ENCODE assay signal across 8 cellular contexts in the genomic region with DNA sequence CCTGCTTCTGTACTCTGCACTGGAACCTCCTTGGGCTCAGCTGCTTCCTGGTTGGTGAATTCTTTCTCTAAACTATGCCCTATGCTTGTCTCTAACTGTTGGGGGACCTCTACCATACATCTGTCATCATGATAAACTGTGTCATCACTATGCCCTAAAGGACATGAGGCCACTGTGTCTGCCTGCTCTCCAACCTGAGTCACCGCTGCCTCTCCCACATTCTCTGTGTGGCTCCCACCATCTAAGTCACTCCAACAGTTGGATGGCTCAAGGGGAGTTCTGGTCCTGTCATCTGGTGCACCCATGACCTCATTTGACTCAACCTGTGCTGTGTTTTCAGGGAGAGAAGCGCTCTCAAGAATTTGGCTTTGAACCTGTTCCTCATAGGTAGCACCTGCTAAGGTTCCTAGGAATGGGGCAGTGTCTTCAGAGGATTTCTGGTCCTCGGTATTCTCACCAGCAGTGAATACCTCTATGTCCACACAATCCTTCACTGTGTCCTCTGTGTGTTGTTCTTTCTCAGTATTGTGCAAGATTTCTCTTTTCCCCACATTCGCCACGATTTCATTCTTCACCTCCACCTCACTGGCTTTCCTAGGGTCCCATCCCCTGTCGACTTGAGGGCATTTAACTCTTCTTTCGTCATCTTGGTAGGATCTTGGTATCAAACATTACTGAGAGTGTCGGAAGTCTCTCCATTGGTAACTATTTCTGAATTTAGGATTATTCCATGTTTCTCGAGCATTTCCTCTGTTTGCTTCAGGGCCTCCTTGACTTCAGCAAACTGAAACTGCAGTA. TPM values are rescaled to one million over a fixed set of nuclear protein-coding genes. Genes with fewer than 3 reads are reported as not detected.
DNase-seq lines count a peak whose midpoint lies in the region; ATAC-seq and TF ChIP-seq lines count a peak whose summit lies in the region.
"Not testable (repeated sequence)": the region's sequence is repeated elsewhere in the genome, so short reads cannot be mapped to it uniquely, and the experiment has no call there.

No MANE protein-coding gene starts in this region.

- not testable (repeated sequence) for H3K4me1 Mint-ChIP-seq in activated CD4-positive, alpha-beta memory T cell treated with anti-CD3 and anti-CD28 coated beads for 36 hours (ENCODE audit: low read depth); endodermal cell; type B pancreatic cell (ENCODE audit: unreplicated experiment)
- H3K4me1 Mint-ChIP-seq in activated naive CD8-positive, alpha-beta T cell treated with anti-CD3 and anti-CD28 coated beads, Interleukin-2, amount 10 ng/mL, durations not matched to agents 7 days and 5 days = peaks cover 16% of the 10 kb centered on the region

- intact Hi-C loops in activated CD4-positive, alpha-beta memory T cell treated with anti-CD3 and anti-CD28 coated beads for 36 hours (cut with micrococcal nuclease) = loop anchor here (5.0 kb wide), 1 partner anchor 62 kb away; the partner anchor contains the start of gene ZNF639

- H3K79me2 ChIP-seq in OCI-LY1 (ENCODE audit: insufficient read depth, low read length) = 0 out of 2 replicates have a peak, but pooled peaks cover 14% of the 10 kb centered on the region
- not testable (repeated sequence) for H3K79me2 ChIP-seq in parathyroid adenoma

- DNase-seq in GM12864 (ENCODE audit: low read depth); activated naive CD8-positive, alpha-beta T cell treated with anti-CD3 and anti-CD28 coated beads, Interleukin-2, amount 10 ng/mL, durations not matched to agents 7 days and 5 days; endodermal cell; mesenchymal stem cell; type B pancreatic cell (ENCODE audit: extremely low spot score, unreplicated experiment): not testable (repeated sequence)
- peak; percentile 29 for DNase-seq in activated CD4-positive, alpha-beta memory T cell treated with anti-CD3 and anti-CD28 coated beads for 36 hours

- H3K36me3 Mint-ChIP-seq in activated CD4-positive, alpha-beta memory T cell treated with anti-CD3 and anti-CD28 coated beads for 36 hours; endodermal cell (ENCODE audit: low read depth): not testable (repeated sequence)
- H3K36me3 Mint-ChIP-seq in activated naive CD8-positive, alpha-beta T cell treated with anti-CD3 and anti-CD28 coated beads, Interleukin-2, amount 10 ng/mL, durations not matched to agents 7 days and 5 days = peaks cover 13% of the 10 kb centered on the region
- peaks cover 11% of the 10 kb centered on the region for H3K36me3 Mint-ChIP-seq in type B pancreatic cell

- CTCF ChIA-PET in activated CD4-positive, alpha-beta memory T cell treated with anti-CD3 and anti-CD28 coated beads for 36 hours (lab: Charles Lee) = not testable (repeated sequence)

- peak overlapping the region; percentile 27 for H3K4me3 Mint-ChIP-seq in activated CD4-positive, alpha-beta memory T cell treated with anti-CD3 and anti-CD28 coated beads for 36 hours
- peak overlapping the region; percentile 62 for H3K4me3 Mint-ChIP-seq in activated naive CD8-positive, alpha-beta T cell treated with anti-CD3 and anti-CD28 coated beads, Interleukin-2, amount 10 ng/mL, durations not matched to agents 7 days and 5 days
- peak overlapping the region; percentile 58 for H3K4me3 Mint-ChIP-seq in endodermal cell
- H3K4me3 Mint-ChIP-seq in type B pancreatic cell = peak overlapping the region; percentile 79

- H2AK5ac ChIP-seq in mesenchymal stem cell (ENCODE audit: low read length, severe bottlenecking) = not testable (repeated sequence)

- H3K36me3 ChIP-seq in OCI-LY1 (ENCODE audit: insufficient read depth, low read length); endodermal cell (ENCODE audit: control insufficient read depth, insufficient read depth, low read length); mesenchymal stem cell (ENCODE audit: control insufficient read depth in 1 of 2, insufficient read depth in 2 of 2, low read depth in 1 of 2, low read length in 2 of 2); parathyroid adenoma (ENCODE audit: control insufficient read depth, insufficient read depth, low read length): not testable (repeated sequence)

- peak overlapping the region; percentile 83; the same call in 1 of the 2 replicates for H3K9ac ChIP-seq in OCI-LY1 (ENCODE audit: low read length)
- H3K9ac ChIP-seq in endodermal cell (ENCODE audit: extremely low read depth, low read length, poor library complexity, severe bottlenecking); parathyroid adenoma: not testable (repeated sequence)
- H3K9ac ChIP-seq in mesenchymal stem cell (ENCODE audit: low read length) = peak overlapping the region; percentile 86

- H3K9me3 Mint-ChIP-seq in activated CD4-positive, alpha-beta memory T cell treated with anti-CD3 and anti-CD28 coated beads for 36 hours = peaks cover 12% of the 10 kb centered on the region
- H3K9me3 Mint-ChIP-seq in activated naive CD8-positive, alpha-beta T cell treated with anti-CD3 and anti-CD28 coated beads, Interleukin-2, amount 10 ng/mL, durations not matched to agents 7 days and 5 days = not testable (repeated sequence)
- H3K9me3 Mint-ChIP-seq in endodermal cell (peaks cover 26% of the 10 kb centered on the region), type B pancreatic cell (peaks cover 20% of the 10 kb centered on the region)

- not testable (repeated sequence) for H2BK120ac ChIP-seq in mesenchymal stem cell (ENCODE audit: low read depth, low read length)

- not testable (repeated sequence) for H3K18ac ChIP-seq in mesenchymal stem cell (ENCODE audit: low read depth in 1 of 2, low read length in 2 of 2)

- H3K27me3 ChIP-seq in OCI-LY1 (ENCODE audit: insufficient read depth, low read length); endodermal cell (ENCODE audit: control insufficient read depth, insufficient read depth, low read length, poor library complexity, severe bottlenecking); mesenchymal stem cell (ENCODE audit: control insufficient read depth in 1 of 2, insufficient read depth in 1 of 2, low read length in 2 of 2); parathyroid adenoma (ENCODE audit: control insufficient read depth, insufficient read depth, low read length): not testable (repeated sequence)

- H2AFZ ChIP-seq in OCI-LY1 (ENCODE audit: low read length); mesenchymal stem cell (ENCODE audit: low read depth, low read length): not testable (repeated sequence)
- peak overlapping the region; percentile 98 for H2AFZ ChIP-seq in parathyroid adenoma

- ATAC-seq in activated naive CD8-positive, alpha-beta T cell treated with anti-CD3 and anti-CD28 coated beads, Interleukin-2, amount 10 ng/mL, durations not matched to agents 7 days and 5 days (ENCODE audit: low read depth) = not testable (repeated sequence)

- H3K4me2 ChIP-seq in OCI-LY1 (ENCODE audit: low read length) = peak overlapping the region; percentile 81
- not testable (repeated sequence) for H3K4me2 ChIP-seq in mesenchymal stem cell (ENCODE audit: low read length, poor library complexity, severe bottlenecking); parathyroid adenoma (ENCODE audit: low read length)

- H3K4me1 ChIP-seq in OCI-LY1 (ENCODE audit: insufficient read depth, low read length, severe bottlenecking) = peaks cover 61% of the 10 kb centered on the region
- H3K4me1 ChIP-seq in endodermal cell (ENCODE audit: control insufficient read depth, insufficient read depth, low read length); mesenchymal stem cell (ENCODE audit: control insufficient read depth, insufficient read depth, low read depth, low read length); parathyroid adenoma: not testable (repeated sequence)

- POLR2A ChIA-PET in activated CD4-positive, alpha-beta memory T cell treated with anti-CD3 and anti-CD28 coated beads for 36 hours (lab: Charles Lee) = not testable (repeated sequence)
- POLR2A ChIA-PET in activated naive CD8-positive, alpha-beta T cell treated with anti-CD3 and anti-CD28 coated beads, Interleukin-2, amount 10 ng/mL, durations not matched to agents 7 days and 5 days (lab: Charles Lee) = interaction anchor here (0.6 to 3.4 kb wide), 3 partner anchors 11 to 112 kb away, joined by 3 to 8 read pairs (median 6); partner anchors contain the start of gene PIK3CA

- H4K8ac ChIP-seq in mesenchymal stem cell (ENCODE audit: low read length) = not testable (repeated sequence)

- peak overlapping the region; percentile 75; the same call in 1 of the 2 replicates for H3K4me3 ChIP-seq in GM12864 (ENCODE audit: low read depth, low read length)
- peak overlapping the region; percentile 72 for H3K4me3 ChIP-seq in OCI-LY1 (ENCODE audit: low read depth, low read length, poor library complexity, severe bottlenecking)
- peak overlapping the region; percentile 78 for H3K4me3 ChIP-seq in endodermal cell (ENCODE audit: low read length)
- peak overlapping the region in 1 of 2 experiments; percentile 80 for H3K4me3 ChIP-seq in mesenchymal stem cell (ENCODE audit: insufficient read depth in 1 of 2, low read depth in 1 of 2, low read length in 2 of 2)
- H3K4me3 ChIP-seq in parathyroid adenoma (ENCODE audit: low read depth, low read length) = not testable (repeated sequence)

- not testable (repeated sequence) for H3K27ac Mint-ChIP-seq in activated CD4-positive, alpha-beta memory T cell treated with anti-CD3 and anti-CD28 coated beads for 36 hours; endodermal cell; type B pancreatic cell
- H3K27ac Mint-ChIP-seq in activated naive CD8-positive, alpha-beta T cell treated with anti-CD3 and anti-CD28 coated beads, Interleukin-2, amount 10 ng/mL, durations not matched to agents 7 days and 5 days = peak overlapping the region; percentile 51

- H3K4ac ChIP-seq in mesenchymal stem cell (ENCODE audit: low read depth in 1 of 2, low read length in 2 of 2) = not testable (repeated sequence)

- not testable (repeated sequence) for H3K9me2 ChIP-seq in OCI-LY1 (ENCODE audit: low read depth, low read length)

- not testable (repeated sequence) for H2BK15ac ChIP-seq in mesenchymal stem cell (ENCODE audit: low read depth, poor library complexity, severe bottlenecking)

- not testable (repeated sequence) for H3F3A ChIP-seq in OCI-LY1 (ENCODE audit: insufficient read depth, low read length)

- TF ChIP-seq CTCF in GM12864 (IDR thresholded peaks at IDR 0.05; ENCODE audit: low read depth, low read length, missing control alignments); OCI-LY1 (IDR thresholded peaks at IDR 0.05; ENCODE audit: low read length); endodermal cell (conservative IDR thresholded peaks at IDR 0.05); parathyroid adenoma (IDR thresholded peaks at IDR 0.05); type B pancreatic cell (conservative IDR thresholded peaks at IDR 0.05): not testable (repeated sequence)

- H3K79me1 ChIP-seq in mesenchymal stem cell (replicated peaks; ENCODE audit: low read length, poor library complexity, severe bottlenecking) = not testable (repeated sequence)

- H3K27ac ChIP-seq in OCI-LY1 (ENCODE audit: low read depth, low read length, poor library complexity, severe bottlenecking) = peak overlapping the region; percentile 84
- H3K27ac ChIP-seq in endodermal cell (ENCODE audit: low read depth, low read length); mesenchymal stem cell (ENCODE audit: low read length, poor library complexity, severe bottlenecking); parathyroid adenoma: not testable (repeated sequence)

- not testable (repeated sequence) for H4K91ac ChIP-seq in mesenchymal stem cell (ENCODE audit: low read length)

- 95 to 98% methylated on average over 8 to 9 of the region's 9 CpGs for WGBS in endodermal cell (ENCODE audit: insufficient coverage in 1 of 2, insufficient read length in 1 of 2), 2 experiments
- WGBS in mesenchymal stem cell = 94% methylated on average over 9 of the region's 9 CpGs

- not testable (repeated sequence) for H4K20me1 ChIP-seq in OCI-LY1 (ENCODE audit: insufficient read depth, low read length)

- H3K9me3 ChIP-seq in OCI-LY1 (ENCODE audit: low read length); endodermal cell (ENCODE audit: control insufficient read depth, low read length); mesenchymal stem cell (ENCODE audit: control insufficient read depth, low read length); parathyroid adenoma (ENCODE audit: control insufficient read depth, low read length): not testable (repeated sequence)

- H3K23ac ChIP-seq in mesenchymal stem cell (ENCODE audit: low read length in 2 of 2) = not testable (repeated sequence)

- H3K14ac ChIP-seq in mesenchymal stem cell (ENCODE audit: low read length in 2 of 2) = not testable (repeated sequence)

- not testable (repeated sequence) for H2BK5ac ChIP-seq in mesenchymal stem cell (ENCODE audit: low read depth, low read length, poor library complexity, severe bottlenecking)

- H2BK12ac ChIP-seq in mesenchymal stem cell (ENCODE audit: low read length in 2 of 2) = not testable (repeated sequence)

- not testable (repeated sequence) for H3K27me3 Mint-ChIP-seq in activated CD4-positive, alpha-beta memory T cell treated with anti-CD3 and anti-CD28 coated beads for 36 hours; activated naive CD8-positive, alpha-beta T cell treated with anti-CD3 and anti-CD28 coated beads, Interleukin-2, amount 10 ng/mL, durations not matched to agents 7 days and 5 days; type B pancreatic cell
- peaks cover 21% of the 10 kb centered on the region for H3K27me3 Mint-ChIP-seq in endodermal cell (ENCODE audit: insufficient read depth)

RNA-seq across cellular contexts. Expression of gene KCNMB3, which starts 9.2 kb away (rescaled TPM):
- total RNA-seq in activated CD4-positive, alpha-beta memory T cell treated with anti-CD3 and anti-CD28 coated beads for 36 hours = under 1 TPM; 0.17 to 0.29 TPM
- total RNA-seq in activated naive CD8-positive, alpha-beta T cell treated with anti-CD3 and anti-CD28 coated beads, Interleukin-2, amount 10 ng/mL, durations not matched to agents 7 days and 5 days = 1 to 10 TPM; 1.9 to 2.2 TPM
- total RNA-seq in endodermal cell (1 to 10 TPM; 2.4 to 2.6 TPM), type B pancreatic cell (ENCODE audit: low replicate concordance) (2.0 and 2.4 TPM in 2 replicates)
- 2.2 TPM for polyA plus RNA-seq in endodermal cell (2013, experiment 1 of 2)
- polyA plus RNA-seq in endodermal cell (2013, experiment 2 of 2) = 1.9 TPM
- polyA plus RNA-seq in mesenchymal stem cell (2013, experiment 1 of 2) = 0.98 TPM
- 0.77 TPM for polyA plus RNA-seq in mesenchymal stem cell (2013, experiment 2 of 2)

Comparison
In these comparisons a context has a peak if more than half of its experiments do, and no peak if none do; other contexts are left out.
1. H3K4me3 Mint-ChIP-seq: peak in every context shown above with its lines; median percentile 79 in type B pancreatic cell; 62 in activated naive CD8-positive, alpha-beta T cell treated with anti-CD3 and anti-CD28 coated beads, Interleukin-2, amount 10 ng/mL, durations not matched to agents 7 days and 5 days; 58 in endodermal cell; 27 in activated CD4-positive, alpha-beta memory T cell treated with anti-CD3 and anti-CD28 coated beads for 36 hours.